In genomic region chr19:14441041-14441938, GRCh38 we compare ENCODE assay signal across 1 cellular context.
TF ChIP-seq lines count a peak whose summit lies in the region.

No MANE protein-coding gene starts in this region.

TF ChIP-seq in HepG2, 621 proteins besides CTCF, POLR2A, EP300 and RAD21:
- TF ChIP-seq HNRNPLL (IDR thresholded peaks at IDR 0.05; ENCODE audit: low read depth, low read length, poor library complexity, severe bottlenecking) (no peak), ZNF598 (CRISPR knock-in tag; IDR thresholded peaks at IDR 0.05; ENCODE audit: borderline replicate concordance) (no peak), ZNF441 (CRISPR knock-in tag; IDR thresholded peaks at IDR 0.05; ENCODE audit: borderline replicate concordance) (no peak), ZNF878 (CRISPR knock-in tag; IDR thresholded peaks at IDR 0.05) (no peak), ZFY (CRISPR knock-in tag; IDR thresholded peaks at IDR 0.05) (no peak), KDM6A (CRISPR knock-in tag; IDR thresholded peaks at IDR 0.05; ENCODE audit: low read depth) (no peak), MYPOP (CRISPR knock-in tag; IDR thresholded peaks at IDR 0.05) (no peak), ZNF879 (CRISPR knock-in tag; IDR thresholded peaks at IDR 0.05) (no peak), ZFP36 (IDR thresholded peaks at IDR 0.05; ENCODE audit: borderline replicate concordance, low read depth, low read length, partially characterized antibody) (no peak), ZSCAN22 (CRISPR knock-in tag; IDR thresholded peaks at IDR 0.05) (no peak), HMGA1 (CRISPR knock-in tag; conservative IDR thresholded peaks at IDR 0.05) (no peak), ZNF782 (CRISPR knock-in tag; IDR thresholded peaks at IDR 0.05; ENCODE audit: borderline replicate concordance) (no peak), ZNF83 (CRISPR knock-in tag; IDR thresholded peaks at IDR 0.05; ENCODE audit: borderline replicate concordance) (no peak), TSC22D2 (CRISPR knock-in tag; IDR thresholded peaks at IDR 0.05; ENCODE audit: borderline replicate concordance) (no peak), DNMT3B (CRISPR knock-in tag; conservative IDR thresholded peaks at IDR 0.05) (no peak), ZNF773 (CRISPR knock-in tag; IDR thresholded peaks at IDR 0.05; ENCODE audit: borderline replicate concordance) (no peak), KDM5B (CRISPR knock-in tag; IDR thresholded peaks at IDR 0.05; ENCODE audit: borderline replicate concordance) (no peak)
- TF ChIP-seq, protein P1, sequence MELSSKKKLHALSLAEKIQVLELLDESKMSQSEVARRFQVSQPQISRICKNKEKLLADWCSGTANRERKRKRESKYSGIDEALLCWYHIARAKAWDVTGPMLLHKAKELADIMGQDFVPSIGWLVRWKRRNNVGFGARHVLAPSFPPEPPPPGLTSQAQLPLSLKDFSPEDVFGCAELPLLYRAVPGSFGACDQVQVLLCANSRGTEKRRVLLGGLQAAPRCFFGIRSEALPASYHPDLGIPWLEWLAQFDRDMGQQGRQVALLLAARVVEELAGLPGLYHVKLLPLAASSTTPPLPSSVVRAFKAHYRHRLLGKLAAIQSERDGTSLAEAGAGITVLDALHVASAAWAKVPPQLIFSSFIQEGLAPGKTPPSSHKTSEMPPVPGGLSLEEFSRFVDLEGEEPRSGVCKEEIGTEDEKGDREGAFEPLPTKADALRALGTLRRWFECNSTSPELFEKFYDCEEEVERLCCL (CRISPR knock-in tag; IDR thresholded peaks at IDR 0.05; ENCODE audit: borderline replicate concordance) = no peak
- TF ChIP-seq, protein P2, sequence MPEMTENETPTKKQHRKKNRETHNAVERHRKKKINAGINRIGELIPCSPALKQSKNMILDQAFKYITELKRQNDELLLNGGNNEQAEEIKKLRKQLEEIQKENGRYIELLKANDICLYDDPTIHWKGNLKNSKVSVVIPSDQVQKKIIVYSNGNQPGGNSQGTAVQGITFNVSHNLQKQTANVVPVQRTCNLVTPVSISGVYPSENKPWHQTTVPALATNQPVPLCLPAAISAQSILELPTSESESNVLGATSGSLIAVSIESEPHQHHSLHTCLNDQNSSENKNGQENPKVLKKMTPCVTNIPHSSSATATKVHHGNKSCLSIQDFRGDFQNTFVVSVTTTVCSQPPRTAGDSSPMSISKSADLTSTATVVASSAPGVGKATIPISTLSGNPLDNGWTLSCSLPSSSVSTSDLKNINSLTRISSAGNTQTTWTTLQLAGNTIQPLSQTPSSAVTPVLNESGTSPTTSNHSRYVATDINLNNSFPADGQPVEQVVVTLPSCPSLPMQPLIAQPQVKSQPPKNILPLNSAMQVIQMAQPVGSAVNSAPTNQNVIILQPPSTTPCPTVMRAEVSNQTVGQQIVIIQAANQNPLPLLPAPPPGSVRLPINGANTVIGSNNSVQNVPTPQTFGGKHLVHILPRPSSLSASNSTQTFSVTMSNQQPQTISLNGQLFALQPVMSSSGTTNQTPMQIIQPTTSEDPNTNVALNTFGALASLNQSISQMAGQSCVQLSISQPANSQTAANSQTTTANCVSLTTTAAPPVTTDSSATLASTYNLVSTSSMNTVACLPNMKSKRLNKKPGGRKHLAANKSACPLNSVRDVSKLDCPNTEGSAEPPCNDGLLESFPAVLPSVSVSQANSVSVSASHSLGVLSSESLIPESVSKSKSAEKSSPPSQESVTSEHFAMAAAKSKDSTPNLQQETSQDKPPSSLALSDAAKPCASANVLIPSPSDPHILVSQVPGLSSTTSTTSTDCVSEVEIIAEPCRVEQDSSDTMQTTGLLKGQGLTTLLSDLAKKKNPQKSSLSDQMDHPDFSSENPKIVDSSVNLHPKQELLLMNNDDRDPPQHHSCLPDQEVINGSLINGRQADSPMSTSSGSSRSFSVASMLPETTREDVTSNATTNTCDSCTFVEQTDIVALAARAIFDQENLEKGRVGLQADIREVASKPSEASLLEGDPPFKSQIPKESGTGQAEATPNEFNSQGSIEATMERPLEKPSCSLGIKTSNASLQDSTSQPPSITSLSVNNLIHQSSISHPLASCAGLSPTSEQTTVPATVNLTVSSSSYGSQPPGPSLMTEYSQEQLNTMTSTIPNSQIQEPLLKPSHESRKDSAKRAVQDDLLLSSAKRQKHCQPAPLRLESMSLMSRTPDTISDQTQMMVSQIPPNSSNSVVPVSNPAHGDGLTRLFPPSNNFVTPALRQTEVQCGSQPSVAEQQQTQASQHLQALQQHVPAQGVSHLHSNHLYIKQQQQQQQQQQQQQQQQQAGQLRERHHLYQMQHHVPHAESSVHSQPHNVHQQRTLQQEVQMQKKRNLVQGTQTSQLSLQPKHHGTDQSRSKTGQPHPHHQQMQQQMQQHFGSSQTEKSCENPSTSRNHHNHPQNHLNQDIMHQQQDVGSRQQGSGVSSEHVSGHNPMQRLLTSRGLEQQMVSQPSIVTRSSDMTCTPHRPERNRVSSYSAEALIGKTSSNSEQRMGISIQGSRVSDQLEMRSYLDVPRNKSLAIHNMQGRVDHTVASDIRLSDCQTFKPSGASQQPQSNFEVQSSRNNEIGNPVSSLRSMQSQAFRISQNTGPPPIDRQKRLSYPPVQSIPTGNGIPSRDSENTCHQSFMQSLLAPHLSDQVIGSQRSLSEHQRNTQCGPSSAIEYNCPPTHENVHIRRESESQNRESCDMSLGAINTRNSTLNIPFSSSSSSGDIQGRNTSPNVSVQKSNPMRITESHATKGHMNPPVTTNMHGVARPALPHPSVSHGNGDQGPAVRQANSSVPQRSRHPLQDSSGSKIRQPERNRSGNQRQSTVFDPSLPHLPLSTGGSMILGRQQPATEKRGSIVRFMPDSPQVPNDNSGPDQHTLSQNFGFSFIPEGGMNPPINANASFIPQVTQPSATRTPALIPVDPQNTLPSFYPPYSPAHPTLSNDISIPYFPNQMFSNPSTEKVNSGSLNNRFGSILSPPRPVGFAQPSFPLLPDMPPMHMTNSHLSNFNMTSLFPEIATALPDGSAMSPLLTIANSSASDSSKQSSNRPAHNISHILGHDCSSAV (CRISPR knock-in tag; IDR thresholded peaks at IDR 0.05; ENCODE audit: borderline replicate concordance) = no peak
